17 cellular contexts compared by ENCODE assay signal in the genomic region with DNA sequence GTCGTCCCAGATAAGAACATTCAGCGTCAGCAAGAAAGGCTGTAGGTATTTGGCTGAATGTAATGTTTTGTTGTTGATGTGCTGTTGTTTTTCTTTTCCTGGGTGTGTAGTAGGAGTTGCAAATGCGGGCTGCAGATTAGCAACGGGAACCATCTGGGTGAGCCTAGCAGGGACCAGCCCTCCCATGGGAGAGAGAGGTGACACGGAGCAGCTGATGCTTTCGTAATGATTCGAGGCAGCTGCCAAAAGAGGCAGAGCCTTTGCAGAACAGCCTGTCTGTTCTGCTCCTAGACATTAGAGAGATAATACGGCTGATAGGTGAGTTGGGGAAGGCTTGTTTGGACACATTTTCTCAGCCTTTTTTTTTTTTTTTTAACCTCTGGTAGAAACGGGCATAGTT. TPM values are rescaled to one million over a fixed set of nuclear protein-coding genes. Genes with fewer than 3 reads are reported as not detected.
DNase-seq lines count a peak whose midpoint lies in the region; ATAC-seq and TF ChIP-seq lines count a peak whose summit lies in the region.
"Had no signal": no experiment of that assay in that cellular context is flagged by ENCODE, and none has a peak within 500 bp of the region (broad histone marks: within the 10 kb centered on the region; RNA-seq: fewer than 3 reads in every experiment).

No MANE protein-coding gene starts in this region.

- H3K36me3 ChIP-seq in heart left ventricle (no peaks in the 10 kb centered on the region), left ventricle myocardium inferior (no peaks in the 10 kb centered on the region), tibial artery (no peaks in the 10 kb centered on the region)
- H3K36me3 ChIP-seq: upper lobe of left lung had no signal

- H3K27ac ChIP-seq in heart left ventricle, result no peak overlapping the region
- H3K27ac ChIP-seq in left ventricle myocardium inferior (replicated peaks), result no peak overlapping the region
- H3K27ac ChIP-seq in foreskin keratinocyte, result no peak overlapping the region
- no peak overlapping the region for H3K27ac ChIP-seq in tibial artery
- H3K27ac ChIP-seq: upper lobe of left lung had no signal

- peak in 2 of 4 donors; percentile 41 to 45 for ATAC-seq in heart left ventricle
- no peak for ATAC-seq in foreskin keratinocyte
- no peak for ATAC-seq in GM21447 (IDR thresholded peaks at IDR 0.05; ENCODE audit: unreplicated experiment)
- ATAC-seq: activated T-cell treated with anti-CD3 and anti-CD28 coated beads, Interleukin-2, amount 50 U/mL, for 72 hours; T-cell had no signal

- H3K27me3 ChIP-seq in heart left ventricle (no peaks in the 10 kb centered on the region), left ventricle myocardium inferior (ENCODE audit: low read depth) (no peaks in the 10 kb centered on the region), foreskin keratinocyte (no peaks in the 10 kb centered on the region), tibial artery (no peaks in the 10 kb centered on the region)
- H3K27me3 ChIP-seq: upper lobe of left lung had no signal

- intact Hi-C loops in heart left ventricle (cut with DNase I), result no loop called here
- intact Hi-C loops in left ventricle myocardium inferior (cut with micrococcal nuclease), result no loop called here
- intact Hi-C loops in tibial artery (cut with DNase I; ENCODE audit: low total_unique reads), result no loop called here

- no peak overlapping the region for H3K4me3 Mint-ChIP-seq in type B pancreatic cell
- H3K4me3 Mint-ChIP-seq: activated T-cell treated with anti-CD3 and anti-CD28 coated beads, Interleukin-2, amount 50 U/mL, for 72 hours; T-cell had no signal

- peaks cover 4% of the 10 kb centered on the region for H3K27me3 Mint-ChIP-seq in type B pancreatic cell
- H3K27me3 Mint-ChIP-seq: T-cell had no signal

- TF ChIP-seq CTCF in heart left ventricle (IDR thresholded peaks at IDR 0.05), result no peak
- no peak for TF ChIP-seq CTCF in left ventricle myocardium inferior (IDR thresholded peaks at IDR 0.05; ENCODE audit: borderline replicate concordance)
- TF ChIP-seq CTCF in foreskin keratinocyte (conservative IDR thresholded peaks at IDR 0.05), result no peak
- no peak for TF ChIP-seq CTCF in type B pancreatic cell (conservative IDR thresholded peaks at IDR 0.05)
- no peak for TF ChIP-seq CTCF in tibial artery (IDR thresholded peaks at IDR 0.05)

- H3K27ac Mint-ChIP-seq in type B pancreatic cell, result peak overlapping the region; percentile 47
- H3K27ac Mint-ChIP-seq: activated T-cell treated with anti-CD3 and anti-CD28 coated beads, Interleukin-2, amount 50 U/mL, for 72 hours; T-cell had no signal

- peaks cover 8% of the 10 kb centered on the region for H3K9me3 Mint-ChIP-seq in type B pancreatic cell

- peak in 4 of 5 donors; percentile 8 to 54 (median 32) for DNase-seq in heart left ventricle
- DNase-seq in left ventricle myocardium inferior, result no peak
- DNase-seq in NCI-H82 treated with DMSO at 0.1 percent for 48 hours (lab: John Stamatoyannopoulos, UW; ENCODE audit: unreplicated experiment), result peak; percentile 62
- DNase-seq in foreskin keratinocyte, result peak; percentile 18 to 28
- DNase-seq in type B pancreatic cell (ENCODE audit: extremely low spot score, unreplicated experiment), result no peak
- DNase-seq in OCI-M1 (lab: John Stamatoyannopoulos, UW), result no peak
- no peak for DNase-seq in tibial artery
- DNase-seq: activated CD4-positive, alpha-beta T cell treated with anti-CD3 and anti-CD28 coated beads for 4 hours; activated T-cell treated with anti-CD3 and anti-CD28 coated beads, Interleukin-2, amount 50 U/mL, for 72 hours; EL; HCEC 1CT; NCI-H1436; occipital lobe; T-cell; upper lobe of left lung had no signal

- WGBS in heart left ventricle, 4 donors, result 8 to 10% (median 10%) methylated on average over 9 of the region's 9 CpGs

- TF ChIP-seq POLR2A in heart left ventricle (IDR thresholded peaks at IDR 0.05), result no peak

- no peak overlapping the region for H3K4me3 ChIP-seq in heart left ventricle
- H3K4me3 ChIP-seq in left ventricle myocardium inferior, result no peak overlapping the region
- H3K4me3 ChIP-seq in tibial artery, result no peak overlapping the region
- H3K4me3 ChIP-seq: upper lobe of left lung had no signal

- H3K4me1 ChIP-seq in heart left ventricle (no peaks in the 10 kb centered on the region), left ventricle myocardium inferior (no peaks in the 10 kb centered on the region), foreskin keratinocyte (no peaks in the 10 kb centered on the region), tibial artery (no peaks in the 10 kb centered on the region)
- H3K4me1 ChIP-seq: upper lobe of left lung had no signal

- peaks cover 6% of the 10 kb centered on the region for H3K4me1 Mint-ChIP-seq in type B pancreatic cell (ENCODE audit: unreplicated experiment)
- H3K4me1 Mint-ChIP-seq: T-cell had no signal

- H3K9me3 ChIP-seq in heart left ventricle (peaks cover 0 to 2% (median 0%) of the 10 kb centered on the region in 12 donors), left ventricle myocardium inferior (replicated peaks) (no peaks in the 10 kb centered on the region), tibial artery (no peaks in the 10 kb centered on the region)
- H3K9me3 ChIP-seq: upper lobe of left lung had no signal

- H3K36me3 Mint-ChIP-seq in type B pancreatic cell, result no peaks in the 10 kb centered on the region
- H3K36me3 Mint-ChIP-seq: T-cell had no signal

RNA-seq across cellular contexts. Expression of a gene that starts 25.3 kb away (rescaled TPM):
- total RNA-seq in heart left ventricle, result not detected
- polyA plus RNA-seq in heart left ventricle, result not detected
- total RNA-seq in left ventricle myocardium inferior, result not detected
- not detected in 2 replicates for total RNA-seq in foreskin keratinocyte
- polyA plus RNA-seq in foreskin keratinocyte, result not detected in 2 replicates
- total RNA-seq in type B pancreatic cell (ENCODE audit: low replicate concordance), result not detected in 2 replicates
- total RNA-seq: activated T-cell treated with anti-CD3 and anti-CD28 coated beads, Interleukin-2, amount 50 U/mL, for 72 hours; HT-29; T-cell; upper lobe of left lung had no signal

Comparison
In these comparisons a context has a peak if more than half of its experiments do, and no peak if none do; other contexts are left out.
1. DNase-seq: peak in heart left ventricle (4 of 5), NCI-H82 treated with DMSO at 0.1 percent for 48 hours (single experiment) and foreskin keratinocyte (2 of 2); none in left ventricle myocardium inferior (single experiment), type B pancreatic cell (single experiment), OCI-M1 (single experiment) and tibial artery (0 of 2).